ENCODE assay signal across 18 cellular contexts in genomic region chr14:97178781-97179180, GRCh38.
DNase-seq lines count a peak whose midpoint lies in the region; ATAC-seq and TF ChIP-seq lines count a peak whose summit lies in the region.
"Had no signal": no experiment of that assay in that cellular context is flagged by ENCODE, and none has a peak within 500 bp of the region (broad histone marks: within the 10 kb centered on the region; RNA-seq: fewer than 3 reads in every experiment).

No MANE protein-coding gene starts in this region.

- H3K27me3 ChIP-seq in BLaER1 treated with 17β-estradiol and CSF1 and Interleukin-3, amounts not matched to agents 10 nM and 100 nM, result no peaks in the 10 kb centered on the region
- H3K27me3 ChIP-seq in PC-3 (ENCODE audit: low read length) (no peaks in the 10 kb centered on the region), esophagus muscularis mucosa (peaks cover 0 to 14% (median 0%) of the 10 kb centered on the region in 4 donors)
- H3K27me3 ChIP-seq: BLaER1 had no signal

- H3K4me1 ChIP-seq in BLaER1 treated with 17β-estradiol and CSF1 and Interleukin-3, amounts not matched to agents 10 nM and 100 nM, result peaks cover 22 to 46% (median 34%) of the 10 kb centered on the region in 10 experiments
- peaks cover 40% of the 10 kb centered on the region for H3K4me1 ChIP-seq in PC-3 (ENCODE audit: insufficient read depth, low read length)
- H3K4me1 ChIP-seq in esophagus muscularis mucosa, result no peaks in the 10 kb centered on the region
- H3K4me1 ChIP-seq: suprapubic skin had no signal

- no peak overlapping the region; a peak in 1 of 22 replicates for H3K9ac ChIP-seq in BLaER1 treated with 17β-estradiol and CSF1 and Interleukin-3, amounts not matched to agents 10 nM and 100 nM
- peak overlapping the region; percentile 62 for H3K9ac ChIP-seq in PC-3 (ENCODE audit: low read length)
- H3K9ac ChIP-seq: BLaER1 had no signal

- H4K20me1 ChIP-seq in BLaER1 treated with 17β-estradiol and CSF1 and Interleukin-3, amounts not matched to agents 10 nM and 100 nM, result no peaks in the 10 kb centered on the region
- H4K20me1 ChIP-seq in PC-3 (ENCODE audit: low read length), result no peaks in the 10 kb centered on the region
- H4K20me1 ChIP-seq: BLaER1 had no signal

- 0 out of 2 replicates have a peak overlapping the region, but pooled peaks have one; percentile 19 for H2AFZ ChIP-seq in PC-3 (ENCODE audit: low read length)

- H3K9me3 ChIP-seq in BLaER1 treated with 17β-estradiol and CSF1 and Interleukin-3, amounts not matched to agents 10 nM and 100 nM (replicated peaks in 1 of 11), result peaks cover 0 to 16% (median 0%) of the 10 kb centered on the region in 11 experiments; a peak in 9 of 22 replicates
- no peaks in the 10 kb centered on the region for H3K9me3 ChIP-seq in PC-3 (ENCODE audit: low read length)
- H3K9me3 ChIP-seq in esophagus muscularis mucosa, result no peaks in the 10 kb centered on the region
- H3K9me3 ChIP-seq: BLaER1, suprapubic skin had no signal

- no peak for TF ChIP-seq POLR2A in esophagus muscularis mucosa (IDR thresholded peaks at IDR 0.05; ENCODE audit: low read depth)

- peak overlapping the region in 9 of 11 experiments; percentile 15 to 73 (median 36); a peak in 15 of 22 replicates for H3K4me2 ChIP-seq in BLaER1 treated with 17β-estradiol and CSF1 and Interleukin-3, amounts not matched to agents 10 nM and 100 nM
- H3K4me2 ChIP-seq in PC-3 (ENCODE audit: low read length), result no peak overlapping the region
- H3K4me2 ChIP-seq: BLaER1 had no signal

- 61% methylated on average over 5 of the region's 5 CpGs for WGBS in esophagus muscularis mucosa

- DNase-seq in AG08395 (ENCODE audit: low spot score), result peak; percentile 25
- DNase-seq in PC-3, result peak; percentile 76
- peak; percentile 68 for DNase-seq in esophagus muscularis mucosa (ENCODE audit: extremely low spot score)
- DNase-seq in NCI-H526 (lab: John Stamatoyannopoulos, UW), result no peak
- no peak for DNase-seq in AG08396 (ENCODE audit: low spot score)
- DNase-seq: activated CD4-positive, alpha-beta T cell treated with anti-CD3 and anti-CD28 coated beads, Interleukin-2, amount 50 U/mL, for 4 hours; activated effector memory CD4-positive, alpha-beta T cell treated with Interleukin-2 at 50 U/mL for 16 hours; endodermal cell; foreskin keratinocyte; kidney glomerular epithelial cell; NCI-H1694; NCI-H446; nephron progenitor cell; SW 1271 had no signal

- TF ChIP-seq EP300 in esophagus muscularis mucosa (IDR thresholded peaks at IDR 0.05), result no peak

- no peaks in the 10 kb centered on the region for H3K79me2 ChIP-seq in PC-3 (ENCODE audit: low read length)

- ATAC-seq in PC-3 (peak; percentile 3; the same call in 1 of the 2 replicates), GM21717 (IDR thresholded peaks at IDR 0.05; ENCODE audit: unreplicated experiment) (no peak)

- H3F3A ChIP-seq in PC-3 (ENCODE audit: low read length, unreplicated experiment), result no peaks in the 10 kb centered on the region

- no peaks in the 10 kb centered on the region for H3K36me3 ChIP-seq in BLaER1 treated with 17β-estradiol and CSF1 and Interleukin-3, amounts not matched to agents 10 nM and 100 nM
- no peaks in the 10 kb centered on the region for H3K36me3 ChIP-seq in PC-3 (ENCODE audit: low read depth, low read length)
- H3K36me3 ChIP-seq in esophagus muscularis mucosa, result no peaks in the 10 kb centered on the region
- H3K36me3 ChIP-seq: BLaER1, suprapubic skin had no signal

- no TSS peak for BruUV-seq in PC-3 (replicated peaks; lab: Mats Ljungman, UMichigan)

- H3K9me2 ChIP-seq in PC-3 (replicated peaks; ENCODE audit: low read length), result no peaks in the 10 kb centered on the region

- peak overlapping the region in 3 of 11 experiments; percentile 34 to 73 (median 70); a peak in 4 of 22 replicates for H3K27ac ChIP-seq in BLaER1 treated with 17β-estradiol and CSF1 and Interleukin-3, amounts not matched to agents 10 nM and 100 nM
- H3K27ac ChIP-seq in PC-3 (ENCODE audit: low read length) (peak overlapping the region; percentile 77), esophagus muscularis mucosa (replicated peaks in 1 of 4) (no peak overlapping the region)
- H3K27ac ChIP-seq: BLaER1, foreskin keratinocyte, suprapubic skin had no signal

- POLR2A ChIA-PET in PC-3 (lab: Charles Lee; ENCODE audit: unreplicated experiment), result no interaction called here

- no peak overlapping the region for H3K4me3 ChIP-seq in BLaER1 treated with 17β-estradiol and CSF1 and Interleukin-3, amounts not matched to agents 10 nM and 100 nM
- no peak overlapping the region for H3K4me3 ChIP-seq in PC-3 (ENCODE audit: low read length)
- no peak overlapping the region for H3K4me3 ChIP-seq in esophagus muscularis mucosa
- H3K4me3 ChIP-seq: BLaER1, suprapubic skin had no signal

- intact Hi-C loops in PC-3 (cut with micrococcal nuclease), result no loop called here
- intact Hi-C loops in esophagus muscularis mucosa (cut with DNase I), result no loop called here

- no peak for TF ChIP-seq CTCF in PC-3 (conservative IDR thresholded peaks at IDR 0.05; ENCODE audit: low read depth, low read length)
- TF ChIP-seq CTCF in esophagus muscularis mucosa (IDR thresholded peaks at IDR 0.05), result no peak

- CTCF ChIA-PET in PC-3 (lab: Charles Lee), result no interaction called here

Comparison
In these comparisons a context has a peak if more than half of its experiments do, and no peak if none do; other contexts are left out.
1. DNase-seq: peak in AG08395 (single experiment), PC-3 (single experiment) and esophagus muscularis mucosa (single experiment); none in NCI-H526 (0 of 2) and AG08396 (single experiment).